In the genomic region with DNA sequence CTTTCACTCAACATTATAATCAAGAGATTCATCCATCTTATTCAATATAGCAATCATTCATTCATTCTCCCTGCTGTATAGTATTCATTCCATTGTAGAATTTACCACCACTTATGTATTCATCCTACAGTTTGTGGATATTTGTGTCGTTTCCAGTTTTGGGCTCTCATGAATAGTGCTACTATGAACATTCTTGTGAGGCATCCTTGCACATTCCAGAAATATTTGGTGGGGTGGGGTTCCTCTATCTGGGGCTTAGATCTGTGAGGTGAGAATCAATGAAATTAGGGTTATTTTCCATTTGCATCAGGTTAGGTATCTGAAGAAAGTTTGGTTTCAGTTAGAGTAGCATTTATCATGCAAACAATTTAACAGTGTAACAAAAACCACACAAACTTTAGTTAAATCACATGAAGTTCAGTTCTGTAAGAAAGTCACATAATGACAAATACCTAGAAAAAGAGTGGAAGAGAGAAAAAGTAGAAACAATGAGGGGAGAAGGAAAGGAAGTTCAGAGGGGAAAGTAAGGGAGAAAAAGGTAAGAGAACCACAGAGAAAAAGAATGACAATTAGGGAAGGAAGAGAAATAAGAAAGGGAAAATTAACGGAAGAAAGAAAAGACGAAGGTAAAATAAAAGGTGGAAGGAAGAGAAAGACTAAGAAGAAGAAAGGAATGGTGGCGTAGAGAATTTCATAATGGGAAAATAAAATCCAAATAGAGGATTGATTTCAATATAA, we compare ENCODE assay signal across 1 cellular context.
TF ChIP-seq lines count a peak whose summit lies in the region.

No MANE protein-coding gene starts in this region.

TF ChIP-seq in HCT116, 20 proteins besides CTCF, POLR2A, EP300 and RAD21:
- TF ChIP-seq SRF (IDR thresholded peaks at IDR 0.05; ENCODE audit: low read depth) (no peak), SIN3A (IDR thresholded peaks at IDR 0.05; ENCODE audit: low read depth) (no peak), ELF1 (IDR thresholded peaks at IDR 0.05; ENCODE audit: borderline replicate concordance, low read depth) (no peak), EZH2 (IDR thresholded peaks at IDR 0.05) (no peak), EGR1 (IDR thresholded peaks at IDR 0.05; ENCODE audit: low read depth) (no peak), ZFX (IDR thresholded peaks at IDR 0.05) (no peak), FOSL1 (IDR thresholded peaks at IDR 0.05; ENCODE audit: low read depth) (no peak), ATF3 (IDR thresholded peaks at IDR 0.05) (no peak), SP1 (IDR thresholded peaks at IDR 0.05; ENCODE audit: low read depth) (no peak), CBX3 (IDR thresholded peaks at IDR 0.05; ENCODE audit: low read depth) (no peak), EZH2phosphoT487 (IDR thresholded peaks at IDR 0.05; ENCODE audit: borderline replicate concordance) (no peak), POLR2AphosphoS5 (IDR thresholded peaks at IDR 0.05; ENCODE audit: low read depth, low read length) (no peak), YY1 (IDR thresholded peaks at IDR 0.05; ENCODE audit: extremely low read depth, insufficient replicate concordance, low read depth, low read length) (no peak), TCF7L2 (IDR thresholded peaks at IDR 0.05; ENCODE audit: borderline replicate concordance, extremely low read depth, insufficient read depth, insufficient read length) (no peak), ZNF274 (IDR thresholded peaks at IDR 0.05; ENCODE audit: low read depth, low read length) (no peak), JUND (IDR thresholded peaks at IDR 0.05) (no peak)
- TF ChIP-seq, protein P1, sequence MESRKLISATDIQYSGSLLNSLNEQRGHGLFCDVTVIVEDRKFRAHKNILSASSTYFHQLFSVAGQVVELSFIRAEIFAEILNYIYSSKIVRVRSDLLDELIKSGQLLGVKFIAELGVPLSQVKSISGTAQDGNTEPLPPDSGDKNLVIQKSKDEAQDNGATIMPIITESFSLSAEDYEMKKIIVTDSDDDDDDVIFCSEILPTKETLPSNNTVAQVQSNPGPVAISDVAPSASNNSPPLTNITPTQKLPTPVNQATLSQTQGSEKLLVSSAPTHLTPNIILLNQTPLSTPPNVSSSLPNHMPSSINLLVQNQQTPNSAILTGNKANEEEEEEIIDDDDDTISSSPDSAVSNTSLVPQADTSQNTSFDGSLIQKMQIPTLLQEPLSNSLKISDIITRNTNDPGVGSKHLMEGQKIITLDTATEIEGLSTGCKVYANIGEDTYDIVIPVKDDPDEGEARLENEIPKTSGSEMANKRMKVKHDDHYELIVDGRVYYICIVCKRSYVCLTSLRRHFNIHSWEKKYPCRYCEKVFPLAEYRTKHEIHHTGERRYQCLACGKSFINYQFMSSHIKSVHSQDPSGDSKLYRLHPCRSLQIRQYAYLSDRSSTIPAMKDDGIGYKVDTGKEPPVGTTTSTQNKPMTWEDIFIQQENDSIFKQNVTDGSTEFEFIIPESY (IDR thresholded peaks at IDR 0.05; ENCODE audit: extremely low read depth, insufficient replicate concordance, low read length) = no peak
